12 cellular contexts compared by ENCODE assay signal in the genomic region with DNA sequence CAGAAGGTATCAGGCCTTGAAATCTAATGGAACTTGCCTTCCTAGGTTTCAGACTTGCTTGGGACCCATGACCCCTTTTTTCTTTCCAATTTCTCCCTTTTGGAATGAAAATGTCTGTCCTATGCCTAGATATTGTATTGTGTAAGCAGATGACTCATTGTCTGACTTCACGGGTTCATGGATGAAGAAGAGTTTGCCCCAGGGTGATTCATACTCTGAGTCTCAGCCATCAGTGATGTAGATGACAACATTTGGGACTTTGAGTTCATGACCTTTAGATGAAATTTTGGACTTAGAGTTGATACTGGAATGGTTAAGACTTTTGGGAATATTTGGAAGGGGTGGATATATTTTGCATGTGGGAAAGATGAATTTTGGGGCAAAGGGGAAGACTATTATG. TPM values are rescaled to one million over a fixed set of nuclear protein-coding genes. Genes with fewer than 3 reads are reported as not detected.
DNase-seq lines count a peak whose midpoint lies in the region; ATAC-seq, FAIRE-seq and TF ChIP-seq lines count a peak whose summit lies in the region.
"Had no signal": no experiment of that assay in that cellular context is flagged by ENCODE, and none has a peak within 500 bp of the region (broad histone marks: within the 10 kb centered on the region; RNA-seq: fewer than 3 reads in every experiment).

No MANE protein-coding gene starts in this region.

- TF ChIP-seq EP300 in HepG2 (IDR thresholded peaks at IDR 0.05; ENCODE audit: low read depth in 2 of 2, low read length in 2 of 2) (peak in 1 of 2 experiments; percentile 57; a peak in 2 of 4 replicates), HepG2 (CRISPR knock-in tag; IDR thresholded peaks at IDR 0.05; ENCODE audit: borderline replicate concordance) (no peak)

- no peaks in the 10 kb centered on the region for H3K9me3 Mint-ChIP-seq in endodermal cell

- intact Hi-C loops in HepG2 (cut with micrococcal nuclease; ENCODE audit: unreplicated experiment): loop anchor here (10.0 kb wide), 1 partner anchor 531 kb away; no protein-coding TSS in a partner anchor

- POLR2A ChIA-PET in BJ (lab: Charles Lee): no interaction called here
- POLR2A ChIA-PET in HepG2 (lab: Yijun Ruan, JAX): no interaction called here

- FAIRE-seq in HepG2 (lab: Jason Lieb, UNC): no peak
- FAIRE-seq: endometrium had no signal

- H3K36me3 ChIP-seq in BJ (ENCODE audit: control insufficient read depth, insufficient read depth, low read length): no peaks in the 10 kb centered on the region
- H3K36me3 ChIP-seq in HepG2 (replicated peaks in 1 of 2; ENCODE audit: control insufficient read depth in 1 of 2, insufficient read depth in 2 of 2, low read length in 2 of 2): no peaks in the 10 kb centered on the region
- H3K36me3 ChIP-seq in endodermal cell (ENCODE audit: control insufficient read depth, insufficient read depth, low read length): no peaks in the 10 kb centered on the region
- H3K36me3 ChIP-seq: thoracic aorta had no signal

- TF ChIP-seq POLR2A in HepG2 (IDR thresholded peaks at IDR 0.05; ENCODE audit: insufficient read depth in 1 of 2, low read depth in 2 of 2, low read length in 2 of 2): no peak

- ATAC-seq in HG03442 (IDR thresholded peaks at IDR 0.05; ENCODE audit: unreplicated experiment): peak; percentile 56
- peak; percentile 70 for ATAC-seq in HepG2
- no peak for ATAC-seq in GM18870 (IDR thresholded peaks at IDR 0.05; ENCODE audit: unreplicated experiment)

- no peak for TF ChIP-seq RAD21 in HepG2 (CRISPR knock-in tag; IDR thresholded peaks at IDR 0.05)

- peak; percentile 56 for DNase-seq in BJ (ENCODE audit: low read depth)
- DNase-seq in amniotic stem cell (lab: John Stamatoyannopoulos, UW): peak; percentile 66
- DNase-seq in HepG2 (ENCODE audit: low spot score): peak; percentile 87
- DNase-seq in midbrain (lab: John Stamatoyannopoulos, UW): no peak
- DNase-seq in endodermal cell: no peak
- DNase-seq in D341Med (ENCODE audit: low spot score): no peak
- DNase-seq: activated CD8-positive, alpha-beta memory T cell treated with anti-CD3 and anti-CD28 coated beads for 24 hours had no signal

- H3K4me1 ChIP-seq in HepG2 (ENCODE audit: insufficient read depth, low read length): peaks cover 46% of the 10 kb centered on the region
- no peaks in the 10 kb centered on the region for H3K4me1 ChIP-seq in endodermal cell (ENCODE audit: control insufficient read depth, insufficient read depth, low read length)

- no peak overlapping the region for H2AFZ ChIP-seq in HepG2 (ENCODE audit: low read length)

- H3K27me3 Mint-ChIP-seq in endodermal cell (ENCODE audit: insufficient read depth): no peaks in the 10 kb centered on the region
- H3K27me3 Mint-ChIP-seq: progenitor cell of endocrine pancreas had no signal

- no peaks in the 10 kb centered on the region for H3K9me3 ChIP-seq in HepG2 (ENCODE audit: low read length)
- H3K9me3 ChIP-seq in endodermal cell (ENCODE audit: control insufficient read depth, low read length): no peaks in the 10 kb centered on the region
- H3K9me3 ChIP-seq: thoracic aorta had no signal

- no peak overlapping the region for H3K4me3 Mint-ChIP-seq in endodermal cell

- no TSS peak for BruUV-seq in HepG2 (replicated peaks; lab: Mats Ljungman, UMichigan)

- in situ Hi-C loops in HepG2 (cut with HindIII; ENCODE audit: extremely low pct_ligation_motif_present, low pct_unique_long_range_greater_than_20kb): loop anchor here (10.0 kb wide), 2 partner anchors 229 to 251 kb away; no protein-coding TSS in a partner anchor

- no peak overlapping the region for H3K9ac ChIP-seq in HepG2 (ENCODE audit: insufficient read depth, low read depth, low read length)
- no peak overlapping the region for H3K9ac ChIP-seq in endodermal cell (ENCODE audit: extremely low read depth, low read length, poor library complexity, severe bottlenecking)

- no peaks in the 10 kb centered on the region for H3K36me3 Mint-ChIP-seq in endodermal cell (ENCODE audit: low read depth)

- H3K4me3 ChIP-seq in BJ (ENCODE audit: low read depth, low read length) (no peak overlapping the region), HepG2 (replicated peaks in 1 of 3; ENCODE audit: insufficient read depth in 1 of 3, low read depth in 2 of 3, low read length in 3 of 3) (no peak overlapping the region), endodermal cell (ENCODE audit: low read length) (no peak overlapping the region)
- H3K4me3 ChIP-seq: thoracic aorta had no signal

- WGBS in HepG2 (ENCODE audit: low lambda C conversion rate): 0% methylated on average over 1 of the region's 1 CpG
- WGBS in endodermal cell (ENCODE audit: insufficient coverage in 1 of 2, insufficient read length in 1 of 2), 2 experiments: 93 to 100% methylated on average over 1 of the region's 1 CpG

- H3K27ac Mint-ChIP-seq in endodermal cell: no peak overlapping the region
- H3K27ac Mint-ChIP-seq: progenitor cell of endocrine pancreas had no signal

- TF ChIP-seq CTCF in BJ (IDR thresholded peaks at IDR 0.05; ENCODE audit: insufficient read depth, low read depth, low read length) (no peak), HepG2 (CRISPR knock-in tag; IDR thresholded peaks at IDR 0.05) (no peak), endodermal cell (conservative IDR thresholded peaks at IDR 0.05) (no peak)

- CTCF ChIA-PET in BJ (lab: Yijun Ruan, JAX): no interaction called here
- CTCF ChIA-PET in HepG2 (lab: Yijun Ruan, JAX; ENCODE audit: low intra/inter-chr PET ratio, low total read pairs): no interaction called here

- H3K4me2 ChIP-seq in HepG2 (ENCODE audit: low read depth, low read length): no peak overlapping the region

- H3K79me2 ChIP-seq in HepG2 (ENCODE audit: insufficient read depth, low read length): no peaks in the 10 kb centered on the region

- H3K27ac ChIP-seq in HepG2 (ENCODE audit: extremely low read length, insufficient read depth, low read length) (no peak overlapping the region), endodermal cell (ENCODE audit: low read depth, low read length) (no peak overlapping the region)
- H3K27ac ChIP-seq: thoracic aorta had no signal

- H3K4me1 Mint-ChIP-seq in endodermal cell: no peaks in the 10 kb centered on the region

- H3K27me3 ChIP-seq in BJ (ENCODE audit: control insufficient read depth, insufficient read depth, low read length) (no peaks in the 10 kb centered on the region), HepG2 (ENCODE audit: control insufficient read depth in 1 of 2, insufficient read depth in 2 of 2, low read length in 2 of 2) (no peaks in the 10 kb centered on the region), endodermal cell (ENCODE audit: control insufficient read depth, insufficient read depth, low read length, poor library complexity, severe bottlenecking) (no peaks in the 10 kb centered on the region)

- H4K20me1 ChIP-seq in HepG2 (ENCODE audit: insufficient read depth, low read length): no peaks in the 10 kb centered on the region

RNA-seq across cellular contexts. Expression of a gene that starts 11.2 kb away (rescaled TPM):
- not detected in 2 replicates for polyA plus RNA-seq in BJ (2011; rRNA removed)
- not detected in 2 replicates for polyA minus RNA-seq in BJ (2011; rRNA and poly(A)+ RNA removed)
- total RNA-seq in HepG2 (2016; rRNA removed; fragmentation: Illumina TruSeq; extraction: Trizol): not detected in 2 replicates
- not detected in 2 replicates for total RNA-seq in HepG2 (2016; cell fraction: cytosol; rRNA removed; fragmentation: Illumina TruSeq; extraction: Trizol; ENCODE audit: low read depth)
- not detected in 2 replicates for total RNA-seq in HepG2 (2016; cell fraction: insoluble cytoplasmic fraction; rRNA removed; fragmentation: Illumina TruSeq; extraction: Trizol)
- not detected in 2 replicates for total RNA-seq in HepG2 (2016; cell fraction: membrane; rRNA removed; fragmentation: Illumina TruSeq; extraction: Trizol)
- total RNA-seq in HepG2 (2016; cell fraction: nucleus; rRNA removed; fragmentation: Illumina TruSeq; extraction: Trizol): not detected in 2 replicates
- not detected in 2 replicates for polyA plus RNA-seq in HepG2 (2011; rRNA removed)
- polyA plus RNA-seq in HepG2 (2011; cell fraction: cytosol; rRNA removed): not detected in 2 replicates
- not detected in 2 replicates for polyA plus RNA-seq in HepG2 (2011; cell fraction: nucleus; rRNA removed)
- not detected in 2 replicates for polyA plus RNA-seq in HepG2 (2012)
- polyA plus RNA-seq in HepG2 (2016; cell fraction: cytosol; fragmentation: Illumina TruSeq; extraction: Trizol; ENCODE audit: low read depth): not detected in 2 replicates
- polyA plus RNA-seq in HepG2 (2016; cell fraction: insoluble cytoplasmic fraction; fragmentation: Illumina TruSeq; extraction: Trizol; ENCODE audit: low read depth): not detected in 2 replicates
- not detected in 2 replicates for polyA plus RNA-seq in HepG2 (2016; cell fraction: membrane; fragmentation: Illumina TruSeq; extraction: Trizol; ENCODE audit: low read depth)
- not detected in 2 replicates for polyA plus RNA-seq in HepG2 (2016; cell fraction: nucleus; fragmentation: Illumina TruSeq; extraction: Trizol; ENCODE audit: insufficient read depth, low read depth)
- not detected in 2 replicates for polyA minus RNA-seq in HepG2 (2011; rRNA and poly(A)+ RNA removed; ENCODE audit: low replicate concordance)
- not detected in 2 replicates for polyA minus RNA-seq in HepG2 (2011; cell fraction: cytosol; rRNA and poly(A)+ RNA removed)
- polyA minus RNA-seq in HepG2 (2011; cell fraction: nucleus; rRNA and poly(A)+ RNA removed): not detected in 2 replicates
- not detected for total RNA-seq in endodermal cell
- polyA plus RNA-seq in endodermal cell (2013, experiment 1 of 2): not detected
- polyA plus RNA-seq in endodermal cell (2013, experiment 2 of 2): not detected
- total RNA-seq: progenitor cell of endocrine pancreas, thoracic aorta had no signal

RNA-seq across cellular contexts. Expression of a gene that starts 38.2 kb away (rescaled TPM):
- polyA plus RNA-seq in BJ (2011; rRNA removed) (not detected in 2 replicates), HepG2 (2011; rRNA removed) (not detected in 2 replicates)
- not detected in 2 replicates for polyA minus RNA-seq in BJ (2011; rRNA and poly(A)+ RNA removed)
- total RNA-seq in HepG2 (2016; rRNA removed; fragmentation: Illumina TruSeq; extraction: Trizol) (not detected in 2 replicates), endodermal cell (not detected)
- total RNA-seq in HepG2 (2016; cell fraction: cytosol; rRNA removed; fragmentation: Illumina TruSeq; extraction: Trizol; ENCODE audit: low read depth): not detected in 2 replicates
- total RNA-seq in HepG2 (2016; cell fraction: insoluble cytoplasmic fraction; rRNA removed; fragmentation: Illumina TruSeq; extraction: Trizol): not detected in 2 replicates
- not detected in 2 replicates for total RNA-seq in HepG2 (2016; cell fraction: membrane; rRNA removed; fragmentation: Illumina TruSeq; extraction: Trizol)
- total RNA-seq in HepG2 (2016; cell fraction: nucleus; rRNA removed; fragmentation: Illumina TruSeq; extraction: Trizol): not detected in 2 replicates
- not detected in 2 replicates for polyA plus RNA-seq in HepG2 (2011; cell fraction: cytosol; rRNA removed)
- not detected in 2 replicates for polyA plus RNA-seq in HepG2 (2011; cell fraction: nucleus; rRNA removed)
- polyA plus RNA-seq in HepG2 (2012): not detected in 2 replicates
- polyA plus RNA-seq in HepG2 (2016; cell fraction: cytosol; fragmentation: Illumina TruSeq; extraction: Trizol; ENCODE audit: low read depth): not detected in 2 replicates
- not detected in 2 replicates for polyA plus RNA-seq in HepG2 (2016; cell fraction: insoluble cytoplasmic fraction; fragmentation: Illumina TruSeq; extraction: Trizol; ENCODE audit: low read depth)
- polyA plus RNA-seq in HepG2 (2016; cell fraction: membrane; fragmentation: Illumina TruSeq; extraction: Trizol; ENCODE audit: low read depth): not detected in 2 replicates
- polyA plus RNA-seq in HepG2 (2016; cell fraction: nucleus; fragmentation: Illumina TruSeq; extraction: Trizol; ENCODE audit: insufficient read depth, low read depth): not detected in 2 replicates
- not detected in 2 replicates for polyA minus RNA-seq in HepG2 (2011; rRNA and poly(A)+ RNA removed; ENCODE audit: low replicate concordance)
- polyA minus RNA-seq in HepG2 (2011; cell fraction: cytosol; rRNA and poly(A)+ RNA removed): not detected in 2 replicates
- not detected in 2 replicates for polyA minus RNA-seq in HepG2 (2011; cell fraction: nucleus; rRNA and poly(A)+ RNA removed)
- not detected for polyA plus RNA-seq in endodermal cell (2013, experiment 1 of 2)
- polyA plus RNA-seq in endodermal cell (2013, experiment 2 of 2): not detected
- total RNA-seq: progenitor cell of endocrine pancreas, thoracic aorta had no signal

RNA-seq across cellular contexts. Expression of a gene that starts 40.8 kb away (rescaled TPM):
- not detected in 2 replicates for polyA plus RNA-seq in BJ (2011; rRNA removed)
- polyA minus RNA-seq in BJ (2011; rRNA and poly(A)+ RNA removed): not detected in 2 replicates
- not detected in 2 replicates for total RNA-seq in HepG2 (2016; rRNA removed; fragmentation: Illumina TruSeq; extraction: Trizol)
- not detected in 2 replicates for total RNA-seq in HepG2 (2016; cell fraction: cytosol; rRNA removed; fragmentation: Illumina TruSeq; extraction: Trizol; ENCODE audit: low read depth)
- total RNA-seq in HepG2 (2016; cell fraction: insoluble cytoplasmic fraction; rRNA removed; fragmentation: Illumina TruSeq; extraction: Trizol): not detected in 2 replicates
- total RNA-seq in HepG2 (2016; cell fraction: membrane; rRNA removed; fragmentation: Illumina TruSeq; extraction: Trizol): not detected in 2 replicates
- not detected in 2 replicates for total RNA-seq in HepG2 (2016; cell fraction: nucleus; rRNA removed; fragmentation: Illumina TruSeq; extraction: Trizol)
- not detected in 2 replicates for polyA plus RNA-seq in HepG2 (2011; rRNA removed)
- polyA plus RNA-seq in HepG2 (2011; cell fraction: cytosol; rRNA removed): not detected in 2 replicates
- not detected in 2 replicates for polyA plus RNA-seq in HepG2 (2011; cell fraction: nucleus; rRNA removed)
- polyA plus RNA-seq in HepG2 (2012): not detected in 2 replicates
- not detected in 2 replicates for polyA plus RNA-seq in HepG2 (2016; cell fraction: cytosol; fragmentation: Illumina TruSeq; extraction: Trizol; ENCODE audit: low read depth)
- not detected in 2 replicates for polyA plus RNA-seq in HepG2 (2016; cell fraction: insoluble cytoplasmic fraction; fragmentation: Illumina TruSeq; extraction: Trizol; ENCODE audit: low read depth)
- polyA plus RNA-seq in HepG2 (2016; cell fraction: membrane; fragmentation: Illumina TruSeq; extraction: Trizol; ENCODE audit: low read depth): not detected in 2 replicates
- polyA plus RNA-seq in HepG2 (2016; cell fraction: nucleus; fragmentation: Illumina TruSeq; extraction: Trizol; ENCODE audit: insufficient read depth, low read depth): not detected in 2 replicates
- polyA minus RNA-seq in HepG2 (2011; rRNA and poly(A)+ RNA removed; ENCODE audit: low replicate concordance): not detected in 2 replicates
- not detected in 2 replicates for polyA minus RNA-seq in HepG2 (2011; cell fraction: cytosol; rRNA and poly(A)+ RNA removed)
- polyA minus RNA-seq in HepG2 (2011; cell fraction: nucleus; rRNA and poly(A)+ RNA removed): not detected in 2 replicates
- not detected for total RNA-seq in endodermal cell
- polyA plus RNA-seq in endodermal cell (2013, experiment 1 of 2): not detected
- not detected for polyA plus RNA-seq in endodermal cell (2013, experiment 2 of 2)
- total RNA-seq: progenitor cell of endocrine pancreas, thoracic aorta had no signal

RNA-seq across cellular contexts. Expression of a gene that starts 56.8 kb away (rescaled TPM):
- polyA plus RNA-seq in BJ (2011; rRNA removed) (not detected in 2 replicates), HepG2 (2011; rRNA removed) (not detected in 2 replicates)
- not detected in 2 replicates for polyA minus RNA-seq in BJ (2011; rRNA and poly(A)+ RNA removed)
- total RNA-seq in HepG2 (2016; rRNA removed; fragmentation: Illumina TruSeq; extraction: Trizol) (not detected in 2 replicates), endodermal cell (not detected)
- not detected in 2 replicates for total RNA-seq in HepG2 (2016; cell fraction: cytosol; rRNA removed; fragmentation: Illumina TruSeq; extraction: Trizol; ENCODE audit: low read depth)
- total RNA-seq in HepG2 (2016; cell fraction: insoluble cytoplasmic fraction; rRNA removed; fragmentation: Illumina TruSeq; extraction: Trizol): not detected in 2 replicates
- not detected in 2 replicates for total RNA-seq in HepG2 (2016; cell fraction: membrane; rRNA removed; fragmentation: Illumina TruSeq; extraction: Trizol)
- total RNA-seq in HepG2 (2016; cell fraction: nucleus; rRNA removed; fragmentation: Illumina TruSeq; extraction: Trizol): not detected in 2 replicates
- not detected in 2 replicates for polyA plus RNA-seq in HepG2 (2011; cell fraction: cytosol; rRNA removed)
- polyA plus RNA-seq in HepG2 (2011; cell fraction: nucleus; rRNA removed): not detected in 2 replicates
- not detected in 2 replicates for polyA plus RNA-seq in HepG2 (2012)
- not detected in 2 replicates for polyA plus RNA-seq in HepG2 (2016; cell fraction: cytosol; fragmentation: Illumina TruSeq; extraction: Trizol; ENCODE audit: low read depth)
- polyA plus RNA-seq in HepG2 (2016; cell fraction: insoluble cytoplasmic fraction; fragmentation: Illumina TruSeq; extraction: Trizol; ENCODE audit: low read depth): not detected in 2 replicates
- polyA plus RNA-seq in HepG2 (2016; cell fraction: membrane; fragmentation: Illumina TruSeq; extraction: Trizol; ENCODE audit: low read depth): not detected in 2 replicates
- not detected in 2 replicates for polyA plus RNA-seq in HepG2 (2016; cell fraction: nucleus; fragmentation: Illumina TruSeq; extraction: Trizol; ENCODE audit: insufficient read depth, low read depth)
- polyA minus RNA-seq in HepG2 (2011; rRNA and poly(A)+ RNA removed; ENCODE audit: low replicate concordance): not detected in 2 replicates
- not detected in 2 replicates for polyA minus RNA-seq in HepG2 (2011; cell fraction: cytosol; rRNA and poly(A)+ RNA removed)
- not detected in 2 replicates for polyA minus RNA-seq in HepG2 (2011; cell fraction: nucleus; rRNA and poly(A)+ RNA removed)
- polyA plus RNA-seq in endodermal cell (2013, experiment 1 of 2): not detected
- polyA plus RNA-seq in endodermal cell (2013, experiment 2 of 2): not detected
- total RNA-seq: progenitor cell of endocrine pancreas, thoracic aorta had no signal

Comparison
In these comparisons a context has a peak if more than half of its experiments do, and no peak if none do; other contexts are left out.
1. DNase-seq: peak in BJ (single experiment), amniotic stem cell (single experiment) and HepG2 (single experiment); none in midbrain (single experiment), endodermal cell (single experiment) and D341Med (single experiment).